19 cellular contexts compared by ENCODE assay signal in genomic region chr12:47862157-47862556, GRCh38. TPM values are rescaled to one million over a fixed set of nuclear protein-coding genes. Genes with fewer than 3 reads are reported as not detected.
"Had no signal": no experiment of that assay in that cellular context is flagged by ENCODE, and none has a peak within 500 bp of the region (broad histone marks: within the 10 kb centered on the region; RNA-seq: fewer than 3 reads in every experiment).

No MANE protein-coding gene starts in this region.

- H3K27ac Mint-ChIP-seq: nephron progenitor cell had no signal

- H3K4me1 ChIP-seq: heart left ventricle, tibial artery, upper lobe of left lung, uterus had no signal

- H3K9me3 Mint-ChIP-seq: naive thymus-derived CD4-positive, alpha-beta T cell; nephron progenitor cell had no signal

- H3K27me3 Mint-ChIP-seq: naive thymus-derived CD4-positive, alpha-beta T cell had no signal

- H3K27me3 ChIP-seq: heart left ventricle, tibial artery, upper lobe of left lung, uterus had no signal

- H3K9me3 ChIP-seq: heart left ventricle, tibial artery, upper lobe of left lung, uterus had no signal

- ATAC-seq: heart left ventricle; left colon; left ventricle myocardium superior; naive thymus-derived CD4-positive, alpha-beta T cell; sciatic nerve had no signal

- H3K4me3 ChIP-seq: coronary artery, dorsolateral prefrontal cortex, heart left ventricle, lung, tibial artery, upper lobe of left lung, uterus had no signal

- H3K36me3 ChIP-seq: uterus had no signal

- H3K4me3 Mint-ChIP-seq: naive thymus-derived CD4-positive, alpha-beta T cell; nephron progenitor cell had no signal

- DNase-seq: dorsolateral prefrontal cortex; effector CD8-positive, alpha-beta T cell; heart left ventricle; hippocampal formation; left colon; left ventricle myocardium superior; mesendoderm; naive thymus-derived CD4-positive, alpha-beta T cell; nephron progenitor cell; stimulated activated CD4-positive, alpha-beta T cell treated with anti-CD3 and anti-CD28 coated beads, Interleukin-12 subunit alpha, Interleukin-12 subunit beta, amount 100 ng/mL, for 4 hours; stimulated activated naive CD4-positive, alpha-beta T cell; upper lobe of left lung; uterus had no signal

- H3K27ac ChIP-seq: coronary artery, dorsolateral prefrontal cortex, heart left ventricle, tibial artery, upper lobe of left lung, uterus had no signal

RNA-seq across cellular contexts. Expression of gene VDR, which starts 42.6 kb away (rescaled TPM):
- total RNA-seq: frontal cortex, temporal lobe had no signal
